ENCODE assay signal across 8 cellular contexts in genomic region chr5:71932649-71933338, GRCh38.
DNase-seq lines count a peak whose midpoint lies in the region; ATAC-seq and TF ChIP-seq lines count a peak whose summit lies in the region.

No MANE protein-coding gene starts in this region.

- H3K4me3 Mint-ChIP-seq in osteocyte (ENCODE audit: unreplicated experiment): no peak overlapping the region

- H3K36me3 Mint-ChIP-seq in osteocyte (ENCODE audit: unreplicated experiment): no peaks in the 10 kb centered on the region

- H3K4me3 ChIP-seq in Panc1 (ENCODE audit: low read depth in 2 of 2, low read length in 2 of 2): no peak overlapping the region
- no peak overlapping the region for H3K4me3 ChIP-seq in fibroblast of pulmonary artery (replicated peaks; ENCODE audit: low read depth, low read length)

- H3K4me1 ChIP-seq in Panc1 (ENCODE audit: control insufficient read depth, insufficient read depth, low read length): no peaks in the 10 kb centered on the region

- no peaks in the 10 kb centered on the region for H3K36me3 ChIP-seq in Panc1 (ENCODE audit: control insufficient read depth, insufficient read depth, low read length)

- no peaks in the 10 kb centered on the region for H3K27me3 Mint-ChIP-seq in osteocyte (ENCODE audit: unreplicated experiment)

- TF ChIP-seq CTCF in Panc1 (IDR thresholded peaks at IDR 0.05) (no peak), fibroblast of pulmonary artery (IDR thresholded peaks at IDR 0.05; ENCODE audit: low read length, missing control alignments) (peak; percentile 6), osteocyte (IDR thresholded peaks at IDR 0.05) (no peak)

- in situ Hi-C loops in Panc1 (cut with HindIII; ENCODE audit: low pct_unique_long_range_greater_than_20kb, low sequenced_read_pairs): no loop called here

- no TSS peak for BruUV-seq in Panc1 (replicated peaks; lab: Mats Ljungman, UMichigan)

- DNase-seq in GM04503 (ENCODE audit: low read depth) (peak; percentile 18), Panc1 (ENCODE audit: low read depth, low spot score) (peak; percentile 41), fibroblast of pulmonary artery (ENCODE audit: low read depth) (peak; percentile 94), osteocyte (ENCODE audit: extremely low spot score, unreplicated experiment) (no peak), NAMALWA (ENCODE audit: low spot score) (no peak)
- DNase-seq in stimulated activated CD4-positive, alpha-beta T cell treated with anti-CD3 and anti-CD28 coated beads, Interleukin-12 subunit alpha, Interleukin-12 subunit beta, amount 100 ng/mL, for 4 hours: no peak

- POLR2A ChIA-PET in Panc1 (lab: Charles Lee): no interaction called here

- H3K27ac ChIP-seq in Panc1 (ENCODE audit: low read length): no peak overlapping the region

- intact Hi-C loops in Panc1 (cut with micrococcal nuclease; ENCODE audit: unreplicated experiment): no loop called here

- CTCF ChIA-PET in Panc1 (lab: Charles Lee): no interaction called here

- peaks cover 17% of the 10 kb centered on the region for H3K4me1 Mint-ChIP-seq in osteocyte (ENCODE audit: unreplicated experiment)

- H3K9me3 ChIP-seq in Panc1 (ENCODE audit: control insufficient read depth, insufficient read depth, low read depth, low read length): no peaks in the 10 kb centered on the region

- H3K27me3 ChIP-seq in Panc1 (ENCODE audit: control insufficient read depth, insufficient read depth, low read length): peaks cover 7% of the 10 kb centered on the region; the same call in 1 of the 2 replicates

- H3K27ac Mint-ChIP-seq in osteocyte (ENCODE audit: unreplicated experiment): peak overlapping the region; percentile 64

- H3K9me3 Mint-ChIP-seq in osteocyte (ENCODE audit: unreplicated experiment): peaks cover 8% of the 10 kb centered on the region

- ATAC-seq in Panc1 (peak; percentile 78), GM18867 (IDR thresholded peaks at IDR 0.05; ENCODE audit: unreplicated experiment) (no peak), HG03432 (IDR thresholded peaks at IDR 0.05; ENCODE audit: unreplicated experiment) (no peak)

Comparison
In these comparisons a context has a peak if more than half of its experiments do, and no peak if none do; other contexts are left out.
1. DNase-seq: peak in GM04503 (single experiment), Panc1 (single experiment) and fibroblast of pulmonary artery (single experiment); none in osteocyte (single experiment), NAMALWA (single experiment) and stimulated activated CD4-positive, alpha-beta T cell treated with anti-CD3 and anti-CD28 coated beads, Interleukin-12 subunit alpha, Interleukin-12 subunit beta, amount 100 ng/mL, for 4 hours (single experiment).